Comparison of ENCODE assay signal across 15 cellular contexts in the genomic region with DNA sequence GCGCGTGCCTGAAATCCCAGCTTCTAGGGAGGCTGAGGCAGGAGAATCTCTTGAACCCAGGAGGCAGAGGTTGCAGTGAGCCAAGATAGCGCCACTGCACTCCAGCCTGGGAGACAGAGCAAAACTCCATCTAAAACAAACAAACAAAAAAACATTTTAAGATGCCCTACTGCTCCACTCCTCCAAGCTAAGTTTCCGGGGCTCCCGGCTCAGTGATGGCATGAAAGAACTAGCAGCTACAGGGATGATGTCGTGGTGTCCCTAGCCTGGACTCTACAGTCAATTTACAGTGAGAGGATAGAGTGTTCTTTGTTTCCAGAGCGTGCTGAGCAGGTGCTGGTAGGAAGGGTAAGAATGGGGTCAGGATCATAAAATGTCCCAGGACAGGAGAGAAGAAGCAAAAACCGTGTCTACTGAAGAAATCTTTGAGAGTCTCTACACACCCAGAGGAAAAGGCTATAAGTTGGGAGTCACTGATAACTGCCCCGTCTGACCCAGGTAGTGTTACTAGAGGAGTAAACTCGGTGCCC. TPM values are rescaled to one million over a fixed set of nuclear protein-coding genes. Genes with fewer than 3 reads are reported as not detected.
DNase-seq lines count a peak whose midpoint lies in the region; ATAC-seq and TF ChIP-seq lines count a peak whose summit lies in the region.
"Had no signal": no experiment of that assay in that cellular context is flagged by ENCODE, and none has a peak within 500 bp of the region (broad histone marks: within the 10 kb centered on the region; RNA-seq: fewer than 3 reads in every experiment).

No MANE protein-coding gene starts in this region.

- H3K4ac ChIP-seq in H9 (ENCODE audit: low read depth, low read length) (no peak overlapping the region), mesendoderm (ENCODE audit: low read depth, low read length) (no peak overlapping the region)

- no peaks in the 10 kb centered on the region for H3K9me3 Mint-ChIP-seq in CD4-positive, CD25-positive, alpha-beta regulatory T cell
- H3K9me3 Mint-ChIP-seq in H9, result no peaks in the 10 kb centered on the region
- H3K9me3 Mint-ChIP-seq in activated naive CD8-positive, alpha-beta T cell treated with anti-CD3 and anti-CD28 coated beads, Interleukin-2, amount 10 ng/mL, durations not matched to agents 7 days and 5 days, result no peaks in the 10 kb centered on the region
- no peaks in the 10 kb centered on the region for H3K9me3 Mint-ChIP-seq in naive B cell

- no peaks in the 10 kb centered on the region for H3K27me3 ChIP-seq in CD4-positive, CD25-positive, alpha-beta regulatory T cell (ENCODE audit: control insufficient read depth, insufficient read depth, low read length)
- H3K27me3 ChIP-seq in H9 (ENCODE audit: insufficient read depth, low read length), result no peaks in the 10 kb centered on the region
- no peaks in the 10 kb centered on the region for H3K27me3 ChIP-seq in gastroesophageal sphincter
- H3K27me3 ChIP-seq in mesendoderm (ENCODE audit: insufficient read depth, low read length, poor library complexity), result no peaks in the 10 kb centered on the region
- H3K27me3 ChIP-seq: pancreas had no signal

- no peak overlapping the region for H3K27ac ChIP-seq in CD4-positive, CD25-positive, alpha-beta regulatory T cell (ENCODE audit: insufficient read depth, low read length, poor library complexity, severe bottlenecking)
- H3K27ac ChIP-seq in H9 (ENCODE audit: insufficient read length, low read depth, low read length) (no peak overlapping the region), gastroesophageal sphincter (no peak overlapping the region), mesendoderm (ENCODE audit: low read depth, low read length) (no peak overlapping the region)

- H2AK5ac ChIP-seq in H9 (ENCODE audit: insufficient read length, low read length) (no peak overlapping the region), mesendoderm (ENCODE audit: low read length) (no peak overlapping the region)

- H3K36me3 ChIP-seq in CD4-positive, CD25-positive, alpha-beta regulatory T cell (ENCODE audit: control insufficient read depth, insufficient read depth, low read length), result peaks cover 12% of the 10 kb centered on the region
- H3K36me3 ChIP-seq in gastroesophageal sphincter (peaks cover 0 to 20% of the 10 kb centered on the region in 2 donors), mesendoderm (ENCODE audit: control insufficient read depth, insufficient read depth, low read length) (peaks cover 6% of the 10 kb centered on the region)
- H3K36me3 ChIP-seq: pancreas had no signal

- no peaks in the 10 kb centered on the region for H4K20me1 ChIP-seq in H9 (ENCODE audit: control insufficient read depth, insufficient read depth, insufficient read length)

- TF ChIP-seq POLR2A in gastroesophageal sphincter (IDR thresholded peaks at IDR 0.05), result no peak

- no peak overlapping the region for H2BK15ac ChIP-seq in H9 (ENCODE audit: low read depth, low read length)
- H2BK15ac ChIP-seq in mesendoderm (replicated peaks; ENCODE audit: low read depth), result no peak overlapping the region

- no peak overlapping the region for H3K14ac ChIP-seq in H9 (ENCODE audit: insufficient read depth, low read length)

- no peak overlapping the region for H2AFZ ChIP-seq in H9 (ENCODE audit: low read length)

- no peak overlapping the region for H4K91ac ChIP-seq in H9 (ENCODE audit: insufficient read length, low read depth, low read length)

- no peak for TF ChIP-seq EP300 in gastroesophageal sphincter (IDR thresholded peaks at IDR 0.05)

- ATAC-seq in CD4-positive, CD25-positive, alpha-beta regulatory T cell (ENCODE audit: low read depth in 2 of 2), result no peak
- no peak for ATAC-seq in activated naive CD8-positive, alpha-beta T cell treated with anti-CD3 and anti-CD28 coated beads, Interleukin-2, amount 10 ng/mL, durations not matched to agents 7 days and 5 days (ENCODE audit: low read depth)
- ATAC-seq in naive B cell (ENCODE audit: low read depth in 2 of 2) (no peak), gastroesophageal sphincter (no peak), GM21390 (IDR thresholded peaks at IDR 0.05; ENCODE audit: unreplicated experiment) (no peak)
- ATAC-seq: stimulated activated naive CD8-positive, alpha-beta T cell treated with anti-CD3 and anti-CD28 coated beads, Interleukin-15, Interleukin-2, amounts not matched to agents 100 U/mL and 50 U/mL, for 24 hours had no signal

- no peaks in the 10 kb centered on the region for H3K27me3 Mint-ChIP-seq in CD4-positive, CD25-positive, alpha-beta regulatory T cell
- H3K27me3 Mint-ChIP-seq in H9 (ENCODE audit: low read depth) (no peaks in the 10 kb centered on the region), naive B cell (no peaks in the 10 kb centered on the region)
- H3K27me3 Mint-ChIP-seq in activated naive CD8-positive, alpha-beta T cell treated with anti-CD3 and anti-CD28 coated beads, Interleukin-2, amount 10 ng/mL, durations not matched to agents 7 days and 5 days, result peaks cover 4% of the 10 kb centered on the region

- no peak overlapping the region for H2BK12ac ChIP-seq in H9 (ENCODE audit: insufficient read length, low read depth, low read length)

- no peak for TF ChIP-seq CTCF in H9 (conservative IDR thresholded peaks at IDR 0.05)
- TF ChIP-seq CTCF in gastroesophageal sphincter (IDR thresholded peaks at IDR 0.05), result no peak

- H3K79me2 ChIP-seq in H9 (ENCODE audit: insufficient read depth, low read length) (peaks cover 21% of the 10 kb centered on the region; the same call in 1 of the 2 replicates), mesendoderm (ENCODE audit: control insufficient read depth, insufficient read depth, low read length) (peaks cover 18% of the 10 kb centered on the region)

- peak overlapping the region in 1 of 3 donors; percentile 80 for H3K27ac Mint-ChIP-seq in CD4-positive, CD25-positive, alpha-beta regulatory T cell
- H3K27ac Mint-ChIP-seq in H9 (peak overlapping the region in 2 of 3 experiments; percentile 42 to 51; a peak in 4 of 7 replicates), naive B cell (peak overlapping the region in 3 of 6 donors; percentile 11 to 72 (median 31))
- H3K27ac Mint-ChIP-seq in activated naive CD8-positive, alpha-beta T cell treated with anti-CD3 and anti-CD28 coated beads, Interleukin-2, amount 10 ng/mL, durations not matched to agents 7 days and 5 days, result no peak overlapping the region

- no peak overlapping the region for H4K8ac ChIP-seq in H9 (replicated peaks; ENCODE audit: insufficient read length, low read depth, low read length)
- H4K8ac ChIP-seq in mesendoderm (ENCODE audit: low read depth, low read length), result no peak overlapping the region

- H3K79me1 ChIP-seq in H9 (ENCODE audit: insufficient read depth, low read depth, low read length, poor library complexity, severe bottlenecking) (peaks cover 9% of the 10 kb centered on the region), mesendoderm (ENCODE audit: low read length) (peaks cover 13% of the 10 kb centered on the region)

- WGBS in H9 (ENCODE audit: extremely low coverage, insufficient read length, low lambda C conversion rate), result no CpG with 5 or more reads among the region's 10 CpGs
- 50 to 69% methylated on average over 1 to 5 of the region's 10 CpGs for WGBS in gastroesophageal sphincter (ENCODE audit: low coverage in 1 of 2), 2 donors
- WGBS in mesendoderm (ENCODE audit: extremely low coverage, insufficient coverage, low lambda C conversion rate), result no CpG with 5 or more reads among the region's 10 CpGs

- no peak overlapping the region for H3K18ac ChIP-seq in H9 (ENCODE audit: insufficient read length, low read depth, low read length)
- H3K18ac ChIP-seq in mesendoderm (ENCODE audit: low read length), result no peak overlapping the region

- POLR2A ChIA-PET in activated naive CD8-positive, alpha-beta T cell treated with anti-CD3 and anti-CD28 coated beads, Interleukin-2, amount 10 ng/mL, durations not matched to agents 7 days and 5 days (lab: Charles Lee), result interaction anchor here (1.3 to 6.2 kb wide), 7 partner anchors 16 to 181 kb away, joined by 3 to 73 read pairs (median 15); a partner anchor contains a TSS

- H3K9ac ChIP-seq in H9 (ENCODE audit: extremely low read depth, insufficient read length, low read length) (no peak overlapping the region), mesendoderm (ENCODE audit: low read length) (no peak overlapping the region)

- H2BK20ac ChIP-seq in H9 (ENCODE audit: low read depth, low read length, poor library complexity, severe bottlenecking), result no peak overlapping the region

- DNase-seq in CD4-positive, CD25-positive, alpha-beta regulatory T cell, result no peak
- DNase-seq in H9 (no peak), naive B cell (no peak), mesendoderm (no peak), middle frontal gyrus (ENCODE audit: extremely low spot score, low spot score) (no peak)
- DNase-seq in activated naive CD8-positive, alpha-beta T cell treated with anti-CD3 and anti-CD28 coated beads, Interleukin-2, amount 10 ng/mL, durations not matched to agents 7 days and 5 days, result no peak
- DNase-seq: foreskin fibroblast; IMR-90; left cardiac atrium; NCI-H1930; pancreas; stimulated activated naive CD8-positive, alpha-beta T cell treated with anti-CD3 and anti-CD28 coated beads, Interleukin-15, Interleukin-2, amounts not matched to agents 100 U/mL and 50 U/mL, for 24 hours had no signal

- H4K5ac ChIP-seq in H9 (ENCODE audit: insufficient read length, low read depth, low read length), result no peak overlapping the region
- H4K5ac ChIP-seq in mesendoderm (ENCODE audit: low read length), result no peak overlapping the region

- H3K4me2 ChIP-seq in H9 (ENCODE audit: insufficient read depth, insufficient read length, low read length), result peak overlapping the region; percentile 38
- no peak overlapping the region for H3K4me2 ChIP-seq in mesendoderm (ENCODE audit: low read length)

- H3T11ph ChIP-seq in H9 (ENCODE audit: low read length), result no peak overlapping the region

- no peaks in the 10 kb centered on the region for H3K9me3 ChIP-seq in CD4-positive, CD25-positive, alpha-beta regulatory T cell (ENCODE audit: control insufficient read depth in 2 of 2, low read length in 2 of 2)
- no peaks in the 10 kb centered on the region for H3K9me3 ChIP-seq in H9 (ENCODE audit: control insufficient read depth, low read depth, low read length)
- no peaks in the 10 kb centered on the region for H3K9me3 ChIP-seq in gastroesophageal sphincter
- H3K9me3 ChIP-seq: HAP-1, pancreas had no signal

- peaks cover 26% of the 10 kb centered on the region for H3K4me1 ChIP-seq in CD4-positive, CD25-positive, alpha-beta regulatory T cell (ENCODE audit: control insufficient read depth, insufficient read depth, low read length, poor library complexity, severe bottlenecking)
- H3K4me1 ChIP-seq in H9 (ENCODE audit: insufficient read depth, low read length) (no peaks in the 10 kb centered on the region), gastroesophageal sphincter (peaks cover 0 to 41% (median 14%) of the 10 kb centered on the region in 3 donors), mesendoderm (ENCODE audit: control insufficient read depth, low read depth, low read length) (no peaks in the 10 kb centered on the region)

- H3K36me3 Mint-ChIP-seq in CD4-positive, CD25-positive, alpha-beta regulatory T cell, result peaks cover 3% of the 10 kb centered on the region
- H3K36me3 Mint-ChIP-seq in H9 (ENCODE audit: insufficient read depth in 1 of 3, low read depth in 3 of 3) (peaks cover 20 to 32% (median 22%) of the 10 kb centered on the region in 3 experiments), naive B cell (no peaks in the 10 kb centered on the region)
- H3K36me3 Mint-ChIP-seq in activated naive CD8-positive, alpha-beta T cell treated with anti-CD3 and anti-CD28 coated beads, Interleukin-2, amount 10 ng/mL, durations not matched to agents 7 days and 5 days, result no peaks in the 10 kb centered on the region

- H3K56ac ChIP-seq in H9 (ENCODE audit: insufficient read length, low read depth, low read length) (no peak overlapping the region), mesendoderm (ENCODE audit: low read length) (no peak overlapping the region)

- H3K23ac ChIP-seq in H9 (ENCODE audit: insufficient read length, low read depth, low read length), result no peak overlapping the region
- H3K23ac ChIP-seq in mesendoderm (ENCODE audit: low read length), result no peak overlapping the region

- peak overlapping the region; percentile 2 to 66 (median 52) for H3K4me3 Mint-ChIP-seq in CD4-positive, CD25-positive, alpha-beta regulatory T cell
- H3K4me3 Mint-ChIP-seq in H9 (peak overlapping the region; percentile 13 to 97; a peak in 4 of 5 replicates), naive B cell (peak overlapping the region; percentile 9 to 100 (median 93))
- peak overlapping the region; percentile 96 for H3K4me3 Mint-ChIP-seq in activated naive CD8-positive, alpha-beta T cell treated with anti-CD3 and anti-CD28 coated beads, Interleukin-2, amount 10 ng/mL, durations not matched to agents 7 days and 5 days

- H2BK5ac ChIP-seq in H9 (ENCODE audit: insufficient read length, low read length) (no peak overlapping the region), mesendoderm (ENCODE audit: low read length) (no peak overlapping the region)

- no peak overlapping the region for H2BK120ac ChIP-seq in H9 (ENCODE audit: low read depth, low read length, poor library complexity, severe bottlenecking)
- no peak overlapping the region for H2BK120ac ChIP-seq in mesendoderm (ENCODE audit: low read depth, low read length)

- H3K4me3 ChIP-seq in CD4-positive, CD25-positive, alpha-beta regulatory T cell (ENCODE audit: low read depth, low read length), result no peak overlapping the region
- H3K4me3 ChIP-seq in gastroesophageal sphincter, result no peak overlapping the region
- no peak overlapping the region for H3K4me3 ChIP-seq in mesendoderm (ENCODE audit: low read length)

- peaks cover 4 to 34% (median 13%) of the 10 kb centered on the region in 4 donors for H3K4me1 Mint-ChIP-seq in CD4-positive, CD25-positive, alpha-beta regulatory T cell
- H3K4me1 Mint-ChIP-seq in H9 (peaks cover 30 to 37% of the 10 kb centered on the region in 2 experiments), naive B cell (peaks cover 7 to 21% (median 19%) of the 10 kb centered on the region in 3 donors)
- peaks cover 20% of the 10 kb centered on the region for H3K4me1 Mint-ChIP-seq in activated naive CD8-positive, alpha-beta T cell treated with anti-CD3 and anti-CD28 coated beads, Interleukin-2, amount 10 ng/mL, durations not matched to agents 7 days and 5 days

- H3K23me2 ChIP-seq in H9 (ENCODE audit: insufficient read length, low read depth, low read length, poor library complexity, severe bottlenecking), result peaks cover 3% of the 10 kb centered on the region

RNA-seq across cellular contexts. Expression of a gene that starts 1.2 kb away (rescaled TPM):
- total RNA-seq in CD4-positive, CD25-positive, alpha-beta regulatory T cell, result 8.5 TPM
- polyA plus RNA-seq in CD4-positive, CD25-positive, alpha-beta regulatory T cell, result 1 to 10 TPM; 4.8 to 7.2 (median 5.5) TPM
- total RNA-seq in H9 (2021) (39.7 and 43.4 TPM in 2 replicates), gastroesophageal sphincter (10 to 100 TPM in 3 of 4 donors, 1 to 10 TPM in 1; 8.8 to 15.8 (median 12.3) TPM)
- total RNA-seq in activated naive CD8-positive, alpha-beta T cell treated with anti-CD3 and anti-CD28 coated beads, Interleukin-2, amount 10 ng/mL, durations not matched to agents 7 days and 5 days, result 10 to 100 TPM; 14.0 to 17.1 TPM
- 10 to 100 TPM in 1 of 6 donors, 1 to 10 TPM in 5; 3.7 to 12.9 (median 6.4) TPM for polyA plus RNA-seq in naive B cell (ENCODE audit: low read depth in 6 of 6)
- polyA plus RNA-seq in mesendoderm (2013, experiment 1 of 2), result 28.5 TPM
- 28.8 TPM for polyA plus RNA-seq in mesendoderm (2013, experiment 2 of 2)

RNA-seq across cellular contexts. Expression of a gene that starts 6.2 kb away (rescaled TPM):
- 74.9 TPM for total RNA-seq in CD4-positive, CD25-positive, alpha-beta regulatory T cell
- polyA plus RNA-seq in CD4-positive, CD25-positive, alpha-beta regulatory T cell, result 100 to 1,000 TPM; 241 to 286 (median 253) TPM
- 126 and 129 TPM in 2 replicates for total RNA-seq in H9 (2021)
- total RNA-seq in activated naive CD8-positive, alpha-beta T cell treated with anti-CD3 and anti-CD28 coated beads, Interleukin-2, amount 10 ng/mL, durations not matched to agents 7 days and 5 days, result 10 to 100 TPM; 79.1 to 84.6 TPM
- 100 to 1,000 TPM; 249 to 395 (median 290) TPM for polyA plus RNA-seq in naive B cell (ENCODE audit: low read depth in 6 of 6)
- total RNA-seq in gastroesophageal sphincter, result 10 to 100 TPM; 34.4 to 49.5 (median 39.5) TPM
- 132 TPM for polyA plus RNA-seq in mesendoderm (2013, experiment 1 of 2)
- 138 TPM for polyA plus RNA-seq in mesendoderm (2013, experiment 2 of 2)

RNA-seq across cellular contexts. Expression of a gene that starts 16.0 kb away (rescaled TPM):
- total RNA-seq in CD4-positive, CD25-positive, alpha-beta regulatory T cell, result 13.1 TPM
- polyA plus RNA-seq in CD4-positive, CD25-positive, alpha-beta regulatory T cell, result 1 to 10 TPM; 5.8 to 9.5 (median 7.5) TPM
- total RNA-seq in H9 (2021) (37.7 and 44.2 TPM in 2 replicates), gastroesophageal sphincter (10 to 100 TPM in 3 of 4 donors, 1 to 10 TPM in 1; 5.5 to 23.4 (median 14.5) TPM)
- total RNA-seq in activated naive CD8-positive, alpha-beta T cell treated with anti-CD3 and anti-CD28 coated beads, Interleukin-2, amount 10 ng/mL, durations not matched to agents 7 days and 5 days, result 10 to 100 TPM; 20.6 to 22.2 TPM
- polyA plus RNA-seq in naive B cell (ENCODE audit: low read depth in 6 of 6), result 10 to 100 TPM in 2 of 6 donors, 1 to 10 TPM in 4; 8.3 to 14.3 (median 9.5) TPM
- 10.7 TPM for polyA plus RNA-seq in mesendoderm (2013, experiment 1 of 2)
- 10.4 TPM for polyA plus RNA-seq in mesendoderm (2013, experiment 2 of 2)

RNA-seq across cellular contexts. Expression of a gene that starts 26.9 kb away (rescaled TPM):
- total RNA-seq in CD4-positive, CD25-positive, alpha-beta regulatory T cell, result 19.4 TPM
- polyA plus RNA-seq in CD4-positive, CD25-positive, alpha-beta regulatory T cell, result 10 to 100 TPM; 27.6 to 39.5 (median 31.6) TPM
- total RNA-seq in H9 (2021) (31.6 and 33.4 TPM in 2 replicates), gastroesophageal sphincter (10 to 100 TPM; 12.5 to 20.5 (median 19.8) TPM)
- total RNA-seq in activated naive CD8-positive, alpha-beta T cell treated with anti-CD3 and anti-CD28 coated beads, Interleukin-2, amount 10 ng/mL, durations not matched to agents 7 days and 5 days, result 10 to 100 TPM; 49.5 to 56.4 TPM
- 10 to 100 TPM; 12.1 to 45.9 (median 21.6) TPM for polyA plus RNA-seq in naive B cell (ENCODE audit: low read depth in 6 of 6)
- polyA plus RNA-seq in mesendoderm (2013, experiment 1 of 2), result 41.8 TPM
- polyA plus RNA-seq in mesendoderm (2013, experiment 2 of 2), result 41.4 TPM

RNA-seq across cellular contexts. Expression of a gene that starts 27.9 kb away (rescaled TPM):
- 52.8 TPM for total RNA-seq in CD4-positive, CD25-positive, alpha-beta regulatory T cell
- 1 to 10 TPM in 3 of 4 donors, under 1 TPM in 1; 0.85 to 1.5 (median 1.2) TPM for polyA plus RNA-seq in CD4-positive, CD25-positive, alpha-beta regulatory T cell
- 40.6 and 43.5 TPM in 2 replicates for total RNA-seq in H9 (2021)
- 10 to 100 TPM; 67.9 to 72.5 TPM for total RNA-seq in activated naive CD8-positive, alpha-beta T cell treated with anti-CD3 and anti-CD28 coated beads, Interleukin-2, amount 10 ng/mL, durations not matched to agents 7 days and 5 days
- polyA plus RNA-seq in naive B cell (ENCODE audit: low read depth in 6 of 6), result 1 to 10 TPM in 4 of 6 donors, under 1 TPM in 2; 0.61 to 2.9 (median 1.1) TPM
- total RNA-seq in gastroesophageal sphincter, result 10 to 100 TPM; 24.2 to 43.7 (median 31.0) TPM
- polyA plus RNA-seq in mesendoderm (2013, experiment 1 of 2), result 28.5 TPM
- polyA plus RNA-seq in mesendoderm (2013, experiment 2 of 2), result 28.3 TPM
